21 cellular contexts compared by ENCODE assay signal in the genomic region with DNA sequence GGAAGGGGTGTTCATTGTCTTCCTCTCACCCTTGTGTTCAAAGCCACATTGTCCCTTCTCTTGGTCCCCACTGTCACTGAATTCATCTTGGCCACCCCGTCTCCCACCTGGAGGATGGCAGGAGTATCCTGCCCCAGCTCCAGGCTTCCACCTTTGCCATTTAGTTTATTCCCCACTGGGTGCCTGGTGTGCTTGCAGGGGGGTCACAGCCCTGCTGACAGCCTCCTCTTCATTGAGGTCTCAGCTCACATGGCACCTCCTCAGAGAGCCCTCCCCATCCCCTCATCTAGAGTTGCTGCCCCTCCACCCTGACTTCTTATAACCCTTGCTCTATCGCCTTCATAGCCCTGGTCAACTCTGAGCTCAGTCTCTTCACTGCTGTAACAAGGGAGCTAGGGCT. TPM values are rescaled to one million over a fixed set of nuclear protein-coding genes. Genes with fewer than 3 reads are reported as not detected.
A peak's percentile ranks its signal among the peaks of the same experiment; 100 is the strongest.
DNase-seq lines count a peak whose midpoint lies in the region; ATAC-seq and TF ChIP-seq lines count a peak whose summit lies in the region.
"Had no signal": no experiment of that assay in that cellular context is flagged by ENCODE, and none has a peak within 500 bp of the region (broad histone marks: within the 10 kb centered on the region; RNA-seq: fewer than 3 reads in every experiment).

No MANE protein-coding gene starts in this region.

- no peak overlapping the region for H3K4me3 Mint-ChIP-seq in nephron
- H3K4me3 Mint-ChIP-seq: activated CD8-positive, alpha-beta T cell treated with anti-CD3 and anti-CD28 coated beads, Interleukin-2, amount 10 ng/mL, durations not matched to agents 7 days and 5 days; activated naive CD8-positive, alpha-beta T cell treated with anti-CD3 and anti-CD28 coated beads, Interleukin-2, amount 50 U/mL, for 24 hours; activated T-helper 1 cell treated with anti-CD3 and anti-CD28 coated beads, Interleukin-12 subunit alpha, Interleukin-12 subunit beta, Interleukin-2, Interleukin-4 antibody, amounts not matched to agents 30 ng/mL and 10 ng/mL and 1 ng/mL, durations not matched to agents 14 hours and 24 hours and 36 hours; CD4-positive, CD25-positive, alpha-beta regulatory T cell; central memory CD8-positive, alpha-beta T cell had no signal

- no peak for DNase-seq in cardiac muscle cell (ENCODE audit: low read depth in 1 of 2, low spot score in 1 of 2)
- DNase-seq in left cardiac atrium, result no peak
- DNase-seq in dorsolateral prefrontal cortex, result no peak
- no peak for DNase-seq in tibial nerve (ENCODE audit: low spot score in 2 of 2)
- no peak for DNase-seq in NCI-H1417 treated with DMSO at 0.1 percent for 48 hours (lab: John Stamatoyannopoulos, UW)
- DNase-seq in NCI-H345 (lab: John Stamatoyannopoulos, UW), result no peak
- DNase-seq: activated CD8-positive, alpha-beta T cell treated with anti-CD3 and anti-CD28 coated beads, Interleukin-2, amount 10 ng/mL, durations not matched to agents 7 days and 5 days; activated naive CD8-positive, alpha-beta T cell treated with anti-CD3 and anti-CD28 coated beads, Interleukin-2, amount 50 U/mL, for 24 hours; CD4-positive, CD25-positive, alpha-beta regulatory T cell; DMS79; NCI-H1930; NCI-H69; pancreas; PC-9 had no signal

- peaks cover 9% of the 10 kb centered on the region for H3K4me1 Mint-ChIP-seq in nephron

- no peak for TF ChIP-seq EP300 in tibial nerve (IDR thresholded peaks at IDR 0.05)

- H3K27me3 Mint-ChIP-seq in nephron (ENCODE audit: low read depth), result peaks cover 7% of the 10 kb centered on the region
- H3K27me3 Mint-ChIP-seq: central memory CD8-positive, alpha-beta T cell had no signal

- ATAC-seq in left cardiac atrium (no peak), HG03342 (IDR thresholded peaks at IDR 0.05; ENCODE audit: unreplicated experiment) (no peak)
- ATAC-seq: activated CD8-positive, alpha-beta T cell treated with anti-CD3 and anti-CD28 coated beads, Interleukin-2, amount 10 ng/mL, durations not matched to agents 7 days and 5 days; activated naive CD8-positive, alpha-beta T cell treated with anti-CD3 and anti-CD28 coated beads, Interleukin-2, amount 50 U/mL, for 24 hours; pancreas had no signal

- H3K4me3 ChIP-seq in cardiac muscle cell (no peak overlapping the region), dorsolateral prefrontal cortex (no peak overlapping the region), tibial nerve (no peak overlapping the region)
- H3K4me3 ChIP-seq: MG63, pancreas, PC-9, smooth muscle cell had no signal

- H3K27me3 ChIP-seq in cardiac muscle cell (no peaks in the 10 kb centered on the region), dorsolateral prefrontal cortex (no peaks in the 10 kb centered on the region), tibial nerve (no peaks in the 10 kb centered on the region)
- H3K27me3 ChIP-seq: MG63, pancreas had no signal

- H3K36me3 ChIP-seq in cardiac muscle cell (no peaks in the 10 kb centered on the region), tibial nerve (no peaks in the 10 kb centered on the region)
- H3K36me3 ChIP-seq: pancreas had no signal

- no peak for TF ChIP-seq CTCF in cardiac muscle cell (IDR thresholded peaks at IDR 0.05; ENCODE audit: low read depth, low read length)
- no peak for TF ChIP-seq CTCF in dorsolateral prefrontal cortex (IDR thresholded peaks at IDR 0.05 in 54 of 56, conservative IDR thresholded peaks at IDR 0.05 in 2 of 56; ENCODE audit: low read depth in 1 of 56, partially characterized antibody in 56 of 56)
- TF ChIP-seq CTCF in nephron (IDR thresholded peaks at IDR 0.05; ENCODE audit: unreplicated experiment in 3 of 3), result no peak
- TF ChIP-seq CTCF in tibial nerve (IDR thresholded peaks at IDR 0.05), result no peak

- H3K9me3 ChIP-seq in cardiac muscle cell (ENCODE audit: low read depth), result no peaks in the 10 kb centered on the region
- H3K9me3 ChIP-seq in tibial nerve, result no peaks in the 10 kb centered on the region
- H3K9me3 ChIP-seq: MG63, pancreas had no signal

- H3K27ac ChIP-seq in cardiac muscle cell, result peak overlapping the region; percentile 23
- peak overlapping the region in 44 of 59 donors; percentile 18 to 84 (median 61) for H3K27ac ChIP-seq in dorsolateral prefrontal cortex
- H3K27ac ChIP-seq in tibial nerve, result peak overlapping the region; percentile 64 to 89 (median 78)
- H3K27ac ChIP-seq: pancreas, PC-9 had no signal

- H3K27ac Mint-ChIP-seq in nephron, result peak overlapping the region in 2 of 3 experiments; percentile 3 to 23
- H3K27ac Mint-ChIP-seq: activated CD8-positive, alpha-beta T cell treated with anti-CD3 and anti-CD28 coated beads, Interleukin-2, amount 10 ng/mL, durations not matched to agents 7 days and 5 days; activated naive CD8-positive, alpha-beta T cell treated with anti-CD3 and anti-CD28 coated beads, Interleukin-2, amount 50 U/mL, for 24 hours; activated T-helper 1 cell treated with anti-CD3 and anti-CD28 coated beads, Interleukin-12 subunit alpha, Interleukin-12 subunit beta, Interleukin-2, Interleukin-4 antibody, amounts not matched to agents 30 ng/mL and 10 ng/mL and 1 ng/mL, durations not matched to agents 14 hours and 24 hours and 36 hours; CD4-positive, CD25-positive, alpha-beta regulatory T cell had no signal

- intact Hi-C loops in left cardiac atrium (cut with DNase I) (no loop called here), dorsolateral prefrontal cortex (cut with DNase I) (loop anchor here in 1 of 2 donors (5.0 kb wide), 1 partner anchor 37 kb away; the partner anchor contains the start of gene KIAA1671)

- peaks cover 6% of the 10 kb centered on the region for H3K36me3 Mint-ChIP-seq in nephron (ENCODE audit: low read depth)
- H3K36me3 Mint-ChIP-seq: CD4-positive, CD25-positive, alpha-beta regulatory T cell had no signal

- no peaks in the 10 kb centered on the region for H3K9me3 Mint-ChIP-seq in nephron
- H3K9me3 Mint-ChIP-seq: activated naive CD8-positive, alpha-beta T cell treated with anti-CD3 and anti-CD28 coated beads, Interleukin-2, amount 50 U/mL, for 24 hours; activated T-helper 1 cell treated with anti-CD3 and anti-CD28 coated beads, Interleukin-12 subunit alpha, Interleukin-12 subunit beta, Interleukin-2, Interleukin-4 antibody, amounts not matched to agents 30 ng/mL and 10 ng/mL and 1 ng/mL, durations not matched to agents 14 hours and 24 hours and 36 hours; central memory CD8-positive, alpha-beta T cell had no signal

- H3K4me1 ChIP-seq in cardiac muscle cell (ENCODE audit: low read depth), result peaks cover under 1% of the 10 kb centered on the region
- peaks cover 0 to 86% (median 31%) of the 10 kb centered on the region in 4 donors for H3K4me1 ChIP-seq in tibial nerve
- H3K4me1 ChIP-seq: pancreas had no signal

- WGBS in tibial nerve, 2 donors, result 61 to 67% methylated on average over 2 of the region's 2 CpGs

- TF ChIP-seq POLR2A in tibial nerve (IDR thresholded peaks at IDR 0.05), result no peak

RNA-seq across cellular contexts. Expression of gene KIAA1671, which starts 36.6 kb away (rescaled TPM):
- 18.7 and 37.3 TPM in 2 replicates for total RNA-seq in cardiac muscle cell
- 10.9 and 12.8 TPM in 2 replicates for polyA plus RNA-seq in cardiac muscle cell
- total RNA-seq in left cardiac atrium, result 10 to 100 TPM; 18.2 to 20.7 TPM
- total RNA-seq in dorsolateral prefrontal cortex, result 10 to 100 TPM; 27.6 to 81.6 (median 55.1) TPM
- total RNA-seq in tibial nerve, result 10 to 100 TPM; 30.6 to 52.7 (median 39.9) TPM

RNA-seq across cellular contexts. Expression of gene LHFPL7, which starts 42.6 kb away (rescaled TPM):
- total RNA-seq in cardiac muscle cell, result not detected in 2 replicates
- polyA plus RNA-seq in cardiac muscle cell, result not detected in 2 replicates
- total RNA-seq in left cardiac atrium, result not detected
- not detected for total RNA-seq in dorsolateral prefrontal cortex
- total RNA-seq in tibial nerve, result not detected
- total RNA-seq: activated CD8-positive, alpha-beta T cell treated with anti-CD3 and anti-CD28 coated beads, Interleukin-2, amount 10 ng/mL, durations not matched to agents 7 days and 5 days; activated T-helper 1 cell treated with anti-CD3 and anti-CD28 coated beads, Interleukin-12 subunit alpha, Interleukin-12 subunit beta, Interleukin-2, Interleukin-4 antibody, amounts not matched to agents 30 ng/mL and 10 ng/mL and 1 ng/mL, durations not matched to agents 14 hours and 24 hours and 36 hours; CD4-positive, CD25-positive, alpha-beta regulatory T cell; glomerular endothelial cell; pancreas; PC-9; smooth muscle cell had no signal
- polyA plus RNA-seq: CD4-positive, CD25-positive, alpha-beta regulatory T cell; pancreas; smooth muscle cell had no signal

Comparison
In these comparisons a context has a peak if more than half of its experiments do, and no peak if none do; other contexts are left out.
1. H3K27ac ChIP-seq: peak in every context shown above with its lines; median percentile 78 in tibial nerve; 61 in dorsolateral prefrontal cortex; 23 in cardiac muscle cell.